Comparison of ENCODE assay signal across 1 cellular context in the genomic region with DNA sequence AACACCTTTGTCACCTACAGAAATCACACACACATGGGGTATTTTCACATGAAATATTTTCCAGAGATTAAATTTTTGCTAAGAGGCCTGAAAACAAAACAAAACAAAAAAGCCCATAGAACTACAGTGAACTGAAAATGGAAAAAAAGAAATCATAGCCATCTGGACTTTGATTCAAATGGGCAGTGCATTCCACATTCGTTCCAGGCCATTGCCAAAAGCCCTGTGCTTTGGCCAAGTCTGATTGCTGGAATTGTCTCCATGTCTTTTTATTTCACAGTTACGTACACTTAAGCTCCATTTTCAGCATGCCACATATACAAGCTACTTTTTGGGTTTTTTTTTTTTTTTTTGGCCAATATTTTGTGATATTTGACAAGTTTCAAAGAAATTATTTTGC.
TF ChIP-seq lines count a peak whose summit lies in the region.

No MANE protein-coding gene starts in this region.

TF ChIP-seq in K562, 482 proteins besides CTCF, POLR2A, EP300 and RAD21 (continued from another document):
- TF ChIP-seq, protein P1, sequence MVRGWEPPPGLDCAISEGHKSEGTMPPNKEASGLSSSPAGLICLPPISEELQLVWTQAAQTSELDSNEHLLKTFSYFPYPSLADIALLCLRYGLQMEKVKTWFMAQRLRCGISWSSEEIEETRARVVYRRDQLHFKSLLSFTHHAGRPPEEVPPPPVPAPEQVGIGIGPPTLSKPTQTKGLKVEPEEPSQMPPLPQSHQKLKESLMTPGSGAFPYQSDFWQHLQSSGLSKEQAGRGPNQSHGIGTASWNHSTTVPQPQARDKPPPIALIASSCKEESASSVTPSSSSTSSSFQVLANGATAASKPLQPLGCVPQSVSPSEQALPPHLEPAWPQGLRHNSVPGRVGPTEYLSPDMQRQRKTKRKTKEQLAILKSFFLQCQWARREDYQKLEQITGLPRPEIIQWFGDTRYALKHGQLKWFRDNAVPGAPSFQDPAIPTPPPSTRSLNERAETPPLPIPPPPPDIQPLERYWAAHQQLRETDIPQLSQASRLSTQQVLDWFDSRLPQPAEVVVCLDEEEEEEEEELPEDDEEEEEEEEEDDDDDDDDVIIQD (CRISPR knock-in tag; IDR thresholded peaks at IDR 0.05): no peak
- TF ChIP-seq EHMT2 (IDR thresholded peaks at IDR 0.05) (no peak), U2AF1 (optimal IDR thresholded peaks at IDR 0.05; ENCODE audit: low read depth, low read length) (no peak), ESRRB (CRISPR knock-in tag; IDR thresholded peaks at IDR 0.05; ENCODE audit: borderline replicate concordance) (no peak), ZNF644 (tag; IDR thresholded peaks at IDR 0.05; ENCODE audit: low read depth) (no peak), ZBTB17 (CRISPR knock-in tag; IDR thresholded peaks at IDR 0.05) (no peak)
- TF ChIP-seq, protein P2, sequence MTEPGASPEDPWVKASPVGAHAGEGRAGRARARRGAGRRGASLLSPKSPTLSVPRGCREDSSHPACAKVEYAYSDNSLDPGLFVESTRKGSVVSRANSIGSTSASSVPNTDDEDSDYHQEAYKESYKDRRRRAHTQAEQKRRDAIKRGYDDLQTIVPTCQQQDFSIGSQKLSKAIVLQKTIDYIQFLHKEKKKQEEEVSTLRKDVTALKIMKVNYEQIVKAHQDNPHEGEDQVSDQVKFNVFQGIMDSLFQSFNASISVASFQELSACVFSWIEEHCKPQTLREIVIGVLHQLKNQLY (CRISPR knock-in tag; conservative IDR thresholded peaks at IDR 0.05): no peak
- TF ChIP-seq, protein P3, sequence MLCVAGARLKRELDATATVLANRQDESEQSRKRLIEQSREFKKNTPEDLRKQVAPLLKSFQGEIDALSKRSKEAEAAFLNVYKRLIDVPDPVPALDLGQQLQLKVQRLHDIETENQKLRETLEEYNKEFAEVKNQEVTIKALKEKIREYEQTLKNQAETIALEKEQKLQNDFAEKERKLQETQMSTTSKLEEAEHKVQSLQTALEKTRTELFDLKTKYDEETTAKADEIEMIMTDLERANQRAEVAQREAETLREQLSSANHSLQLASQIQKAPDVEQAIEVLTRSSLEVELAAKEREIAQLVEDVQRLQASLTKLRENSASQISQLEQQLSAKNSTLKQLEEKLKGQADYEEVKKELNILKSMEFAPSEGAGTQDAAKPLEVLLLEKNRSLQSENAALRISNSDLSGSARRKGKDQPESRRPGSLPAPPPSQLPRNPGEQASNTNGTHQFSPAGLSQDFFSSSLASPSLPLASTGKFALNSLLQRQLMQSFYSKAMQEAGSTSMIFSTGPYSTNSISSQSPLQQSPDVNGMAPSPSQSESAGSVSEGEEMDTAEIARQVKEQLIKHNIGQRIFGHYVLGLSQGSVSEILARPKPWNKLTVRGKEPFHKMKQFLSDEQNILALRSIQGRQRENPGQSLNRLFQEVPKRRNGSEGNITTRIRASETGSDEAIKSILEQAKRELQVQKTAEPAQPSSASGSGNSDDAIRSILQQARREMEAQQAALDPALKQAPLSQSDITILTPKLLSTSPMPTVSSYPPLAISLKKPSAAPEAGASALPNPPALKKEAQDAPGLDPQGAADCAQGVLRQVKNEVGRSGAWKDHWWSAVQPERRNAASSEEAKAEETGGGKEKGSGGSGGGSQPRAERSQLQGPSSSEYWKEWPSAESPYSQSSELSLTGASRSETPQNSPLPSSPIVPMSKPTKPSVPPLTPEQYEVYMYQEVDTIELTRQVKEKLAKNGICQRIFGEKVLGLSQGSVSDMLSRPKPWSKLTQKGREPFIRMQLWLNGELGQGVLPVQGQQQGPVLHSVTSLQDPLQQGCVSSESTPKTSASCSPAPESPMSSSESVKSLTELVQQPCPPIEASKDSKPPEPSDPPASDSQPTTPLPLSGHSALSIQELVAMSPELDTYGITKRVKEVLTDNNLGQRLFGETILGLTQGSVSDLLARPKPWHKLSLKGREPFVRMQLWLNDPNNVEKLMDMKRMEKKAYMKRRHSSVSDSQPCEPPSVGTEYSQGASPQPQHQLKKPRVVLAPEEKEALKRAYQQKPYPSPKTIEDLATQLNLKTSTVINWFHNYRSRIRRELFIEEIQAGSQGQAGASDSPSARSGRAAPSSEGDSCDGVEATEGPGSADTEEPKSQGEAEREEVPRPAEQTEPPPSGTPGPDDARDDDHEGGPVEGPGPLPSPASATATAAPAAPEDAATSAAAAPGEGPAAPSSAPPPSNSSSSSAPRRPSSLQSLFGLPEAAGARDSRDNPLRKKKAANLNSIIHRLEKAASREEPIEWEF (CRISPR knock-in tag; IDR thresholded peaks at IDR 0.05): no peak
